Comparison of ENCODE assay signal across 25 cellular contexts in the genomic region with DNA sequence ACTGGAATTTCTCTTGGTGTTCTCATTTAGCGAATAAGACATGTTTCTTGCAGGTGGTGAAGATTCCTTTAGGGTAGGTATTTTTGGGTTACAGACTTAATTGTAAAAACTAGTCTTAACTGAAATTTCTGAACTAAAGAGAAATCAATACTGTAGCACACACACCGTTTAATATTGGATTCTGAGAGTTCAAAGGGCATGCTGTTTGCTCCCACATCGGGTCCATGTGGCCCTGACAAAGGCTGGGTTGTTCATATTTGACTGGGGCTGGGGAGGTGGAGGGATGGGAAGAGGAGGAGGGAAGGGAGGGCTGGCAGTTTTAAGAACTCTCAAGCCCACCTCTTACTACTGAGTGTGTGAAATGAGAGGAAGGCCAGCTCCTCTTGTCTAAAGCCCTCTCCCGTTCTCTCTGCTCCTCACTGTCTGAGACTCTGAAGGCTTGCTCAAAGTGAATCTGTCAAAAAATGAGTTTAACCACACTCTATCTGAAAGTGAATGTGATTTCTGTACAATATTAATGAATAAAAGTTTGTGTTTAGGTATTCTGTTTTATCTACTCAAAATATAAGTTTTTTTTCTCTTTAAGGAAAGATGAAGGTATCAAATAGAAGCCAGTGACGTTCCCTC. TPM values are rescaled to one million over a fixed set of nuclear protein-coding genes. Genes with fewer than 3 reads are reported as not detected.
A peak's percentile ranks its signal among the peaks of the same experiment; 100 is the strongest.
DNase-seq lines count a peak whose midpoint lies in the region; ATAC-seq and TF ChIP-seq lines count a peak whose summit lies in the region.
"Had no signal": no experiment of that assay in that cellular context is flagged by ENCODE, and none has a peak within 500 bp of the region (broad histone marks: within the 10 kb centered on the region; RNA-seq: fewer than 3 reads in every experiment).

No MANE protein-coding gene starts in this region.

- H3K4me1 Mint-ChIP-seq in activated naive CD4-positive, alpha-beta T cell treated with anti-CD3 and anti-CD28 coated beads for 36 hours (ENCODE audit: low read depth) = peaks cover 14% of the 10 kb centered on the region
- H3K4me1 Mint-ChIP-seq in activated CD8-positive, alpha-beta T cell treated with anti-CD3 and anti-CD28 coated beads for 36 hours (ENCODE audit: low read depth) = peaks cover 14% of the 10 kb centered on the region
- H3K4me1 Mint-ChIP-seq in stimulated activated effector memory CD8-positive, alpha-beta T cell treated with anti-CD3 and anti-CD28 coated beads, Interleukin-12 subunit alpha, Interleukin-12 subunit beta, amount 100 ng/mL, for 72 hours = no peaks in the 10 kb centered on the region

- intact Hi-C loops in activated naive CD4-positive, alpha-beta T cell treated with anti-CD3 and anti-CD28 coated beads for 36 hours (cut with micrococcal nuclease) = no loop called here
- intact Hi-C loops in activated CD8-positive, alpha-beta T cell treated with anti-CD3 and anti-CD28 coated beads for 36 hours (cut with micrococcal nuclease) = no loop called here

- peak overlapping the region; percentile 81 for H3K27ac Mint-ChIP-seq in activated naive CD4-positive, alpha-beta T cell treated with anti-CD3 and anti-CD28 coated beads for 36 hours
- peak overlapping the region; percentile 71 for H3K27ac Mint-ChIP-seq in activated CD8-positive, alpha-beta T cell treated with anti-CD3 and anti-CD28 coated beads for 36 hours
- peak overlapping the region; percentile 68 for H3K27ac Mint-ChIP-seq in stimulated activated effector memory CD8-positive, alpha-beta T cell treated with anti-CD3 and anti-CD28 coated beads, Interleukin-12 subunit alpha, Interleukin-12 subunit beta, amount 100 ng/mL, for 72 hours
- H3K27ac Mint-ChIP-seq: nephron had no signal

- no peaks in the 10 kb centered on the region for H3K27me3 Mint-ChIP-seq in activated naive CD4-positive, alpha-beta T cell treated with anti-CD3 and anti-CD28 coated beads for 36 hours (ENCODE audit: low read depth)
- no peaks in the 10 kb centered on the region for H3K27me3 Mint-ChIP-seq in activated CD8-positive, alpha-beta T cell treated with anti-CD3 and anti-CD28 coated beads for 36 hours

- H3K4me3 Mint-ChIP-seq in activated naive CD4-positive, alpha-beta T cell treated with anti-CD3 and anti-CD28 coated beads for 36 hours = peak overlapping the region; percentile 31
- no peak overlapping the region for H3K4me3 Mint-ChIP-seq in activated CD8-positive, alpha-beta T cell treated with anti-CD3 and anti-CD28 coated beads for 36 hours
- no peak overlapping the region for H3K4me3 Mint-ChIP-seq in stimulated activated effector memory CD8-positive, alpha-beta T cell treated with anti-CD3 and anti-CD28 coated beads, Interleukin-12 subunit alpha, Interleukin-12 subunit beta, amount 100 ng/mL, for 72 hours
- H3K4me3 Mint-ChIP-seq: nephron had no signal

- CTCF ChIA-PET in activated naive CD4-positive, alpha-beta T cell treated with anti-CD3 and anti-CD28 coated beads for 36 hours (lab: Charles Lee) = no interaction called here
- CTCF ChIA-PET in activated CD8-positive, alpha-beta T cell treated with anti-CD3 and anti-CD28 coated beads for 36 hours (lab: Charles Lee) = no interaction called here

- ATAC-seq in activated CD8-positive, alpha-beta T cell treated with anti-CD3 and anti-CD28 coated beads for 36 hours = peak; percentile 51
- ATAC-seq in left lobe of liver = peak; percentile 94
- no peak for ATAC-seq in stimulated activated effector memory CD8-positive, alpha-beta T cell treated with anti-CD3 and anti-CD28 coated beads, Interleukin-12 subunit alpha, Interleukin-12 subunit beta, amount 100 ng/mL, for 72 hours
- ATAC-seq: pancreas, right cardiac atrium, Right ventricle myocardium inferior had no signal

- H3K36me3 Mint-ChIP-seq in activated naive CD4-positive, alpha-beta T cell treated with anti-CD3 and anti-CD28 coated beads for 36 hours (ENCODE audit: low read depth) = peaks cover 10% of the 10 kb centered on the region
- H3K36me3 Mint-ChIP-seq in activated CD8-positive, alpha-beta T cell treated with anti-CD3 and anti-CD28 coated beads for 36 hours (ENCODE audit: low read depth) = peaks cover 15% of the 10 kb centered on the region
- peaks cover 70% of the 10 kb centered on the region for H3K36me3 Mint-ChIP-seq in stimulated activated effector memory CD8-positive, alpha-beta T cell treated with anti-CD3 and anti-CD28 coated beads, Interleukin-12 subunit alpha, Interleukin-12 subunit beta, amount 100 ng/mL, for 72 hours

- POLR2A ChIA-PET in activated CD8-positive, alpha-beta T cell treated with anti-CD3 and anti-CD28 coated beads for 36 hours (lab: Charles Lee) = no interaction called here

- TF ChIP-seq CTCF in activated CD8-positive, alpha-beta T cell treated with anti-CD3 and anti-CD28 coated beads for 36 hours (IDR thresholded peaks at IDR 0.05) = no peak

- DNase-seq in activated naive CD4-positive, alpha-beta T cell treated with anti-CD3 and anti-CD28 coated beads for 36 hours = no peak
- DNase-seq in activated naive CD4-positive, alpha-beta T cell (lab: John Stamatoyannopoulos, UW) = no peak
- no peak for DNase-seq in activated CD8-positive, alpha-beta T cell treated with anti-CD3 and anti-CD28 coated beads for 36 hours
- DNase-seq in left lobe of liver (ENCODE audit: low spot score) (no peak), NCI-H526 (lab: John Stamatoyannopoulos, UW) (no peak), KG1 (lab: John Stamatoyannopoulos, UW) (no peak)
- DNase-seq in stimulated activated effector memory CD8-positive, alpha-beta T cell treated with anti-CD3 and anti-CD28 coated beads, Interleukin-12 subunit alpha, Interleukin-12 subunit beta, amount 100 ng/mL, for 72 hours (ENCODE audit: low spot score in 2 of 2) = no peak
- DNase-seq: activated gamma-delta T cell; anterior cingulate cortex; effector memory CD4-positive, alpha-beta T cell; erythroblast; glutamatergic neuron; H7; left ventricle myocardium inferior; NCI-H1694 treated with DMSO at 0.1 percent for 48 hours; NCI-H2171 treated with DMSO at 0.1 percent for 48 hours; NCI-H524; NK-92 treated with Interleukin-12 subunit alpha and Interleukin-12 subunit beta, amount 100 ng/mL, for 24 hours; pancreas; PC-9; right cardiac atrium; spleen; stimulated activated CD4-positive, alpha-beta T cell treated with anti-CD3 and anti-CD28 coated beads, Interleukin-2, amount 100 ng/mL, for 48 hours had no signal

- H3K9me3 Mint-ChIP-seq in activated naive CD4-positive, alpha-beta T cell treated with anti-CD3 and anti-CD28 coated beads for 36 hours = no peaks in the 10 kb centered on the region
- H3K9me3 Mint-ChIP-seq in activated CD8-positive, alpha-beta T cell treated with anti-CD3 and anti-CD28 coated beads for 36 hours = no peaks in the 10 kb centered on the region
- no peaks in the 10 kb centered on the region for H3K9me3 Mint-ChIP-seq in stimulated activated effector memory CD8-positive, alpha-beta T cell treated with anti-CD3 and anti-CD28 coated beads, Interleukin-12 subunit alpha, Interleukin-12 subunit beta, amount 100 ng/mL, for 72 hours
- H3K9me3 Mint-ChIP-seq: nephron had no signal

RNA-seq across cellular contexts. Expression of a gene that starts 40.0 kb away (rescaled TPM):
- total RNA-seq in activated naive CD4-positive, alpha-beta T cell treated with anti-CD3 and anti-CD28 coated beads for 36 hours = 10 to 100 TPM; 58.7 to 62.7 TPM
- 10 to 100 TPM; 42.0 to 42.6 TPM for total RNA-seq in activated CD8-positive, alpha-beta T cell treated with anti-CD3 and anti-CD28 coated beads for 36 hours
- total RNA-seq in left lobe of liver = 34.0 TPM
